Comparison of ENCODE assay signal across 15 cellular contexts in genomic region chr11:71946144-71946571, GRCh38. TPM values are rescaled to one million over a fixed set of nuclear protein-coding genes. Genes with fewer than 3 reads are reported as not detected.
DNase-seq lines count a peak whose midpoint lies in the region; ATAC-seq, FAIRE-seq and TF ChIP-seq lines count a peak whose summit lies in the region.
"Had no signal": no experiment of that assay in that cellular context is flagged by ENCODE, and none has a peak within 500 bp of the region (broad histone marks: within the 10 kb centered on the region; RNA-seq: fewer than 3 reads in every experiment).

No MANE protein-coding gene starts in this region.

- intact Hi-C loops in endothelial cell of umbilical vein (cut with micrococcal nuclease): no loop called here
- intact Hi-C loops in upper lobe of right lung (cut with DNase I): no loop called here

- peak; percentile 17 for DNase-seq in activated CD4-positive, alpha-beta T cell treated with anti-CD3 and anti-CD28 coated beads for 48 hours
- no peak for DNase-seq in activated CD4-positive, alpha-beta T cell treated with anti-CD3 and anti-CD28 coated beads, Interleukin-2, amount 10 ng/mL, durations not matched to agents 7 days and 5 days
- DNase-seq in RCC 7860 (ENCODE audit: low spot score) (peak; percentile 88), endothelial cell of umbilical vein (ENCODE audit: low read depth, low spot score) (peak; percentile 76), upper lobe of right lung (no peak)
- DNase-seq: hypothalamus, naive B cell, NCI-H2227 treated with DMSO at 0.1 percent for 48 hours, stomach had no signal

- no peak overlapping the region for H3K4me3 ChIP-seq in endothelial cell of umbilical vein (replicated peaks in 1 of 3; ENCODE audit: insufficient read depth in 1 of 3, low read depth in 1 of 3, low read length in 3 of 3)
- H3K4me3 ChIP-seq in skeletal muscle satellite cell (ENCODE audit: low read length): no peak overlapping the region
- no peak overlapping the region for H3K4me3 ChIP-seq in upper lobe of right lung
- H3K4me3 ChIP-seq: stomach had no signal

- H3K27ac Mint-ChIP-seq in activated CD4-positive, alpha-beta T cell treated with anti-CD3 and anti-CD28 coated beads, Interleukin-2, amount 10 ng/mL, durations not matched to agents 7 days and 5 days: no peak overlapping the region
- H3K27ac Mint-ChIP-seq: dendritic cell treated with granulocyte-macrophage colony-stimulating factor and Interleukin-4, amounts not matched to agents 40 ng/mL and 50 ng/mL, for 4 days; naive B cell had no signal

- H3K9ac ChIP-seq in endothelial cell of umbilical vein (replicated peaks; ENCODE audit: extremely low read depth, insufficient read depth, low read length): peak overlapping the region; percentile 64
- peak overlapping the region; percentile 63 for H3K9ac ChIP-seq in skeletal muscle satellite cell (ENCODE audit: low read depth, low read length)
- H3K9ac ChIP-seq: KMS-11 had no signal

- H3K4me3 Mint-ChIP-seq in activated CD4-positive, alpha-beta T cell treated with anti-CD3 and anti-CD28 coated beads, Interleukin-2, amount 10 ng/mL, durations not matched to agents 7 days and 5 days: no peak overlapping the region
- H3K4me3 Mint-ChIP-seq: dendritic cell treated with granulocyte-macrophage colony-stimulating factor and Interleukin-4, amounts not matched to agents 40 ng/mL and 50 ng/mL, for 4 days had no signal

- CTCF ChIA-PET in activated CD4-positive, alpha-beta T cell treated with anti-CD3 and anti-CD28 coated beads, Interleukin-2, amount 10 ng/mL, durations not matched to agents 7 days and 5 days (lab: Charles Lee): interaction anchor here (1.3 kb wide), 1 partner anchor 26 kb away, joined by 3 read pairs; no protein-coding TSS in a partner anchor
- CTCF ChIA-PET in endothelial cell of umbilical vein (lab: Charles Lee): interaction anchor here (1.2 to 3.7 kb wide), 4 partner anchors 13 to 31 kb away, joined by 3 to 14 read pairs (median 4); partner anchors contain the start of genes RNF121 and XNDC1N

- H3K36me3 ChIP-seq in endothelial cell of umbilical vein (ENCODE audit: control insufficient read depth in 2 of 2, extremely low read depth in 1 of 2, insufficient read depth in 2 of 2, low read length in 2 of 2) (no peaks in the 10 kb centered on the region), skeletal muscle satellite cell (ENCODE audit: insufficient read depth, low read length) (no peaks in the 10 kb centered on the region), upper lobe of right lung (no peaks in the 10 kb centered on the region)
- H3K36me3 ChIP-seq: stomach had no signal

- no TSS peak for BruUV-seq in endothelial cell of umbilical vein (replicated peaks; lab: Mats Ljungman, UMichigan)

- H3K79me2 ChIP-seq in endothelial cell of umbilical vein (ENCODE audit: control insufficient read depth, insufficient read depth, low read length): peaks cover 80% of the 10 kb centered on the region

- FAIRE-seq in RCC 7860 (lab: Jason Lieb, UNC) (peak; percentile 86), endothelial cell of umbilical vein (lab: Jason Lieb, UNC) (peak; percentile 88)
- FAIRE-seq: G401.6 had no signal

- H3K4me2 ChIP-seq in endothelial cell of umbilical vein (ENCODE audit: insufficient read depth, low read length): peak overlapping the region; percentile 28
- H3K4me2 ChIP-seq in skeletal muscle satellite cell (ENCODE audit: low read length): peak overlapping the region; percentile 8

- peaks cover 4% of the 10 kb centered on the region for H3K36me3 Mint-ChIP-seq in activated CD4-positive, alpha-beta T cell treated with anti-CD3 and anti-CD28 coated beads, Interleukin-2, amount 10 ng/mL, durations not matched to agents 7 days and 5 days (ENCODE audit: low read depth)

- H4K20me1 ChIP-seq in endothelial cell of umbilical vein (replicated peaks; ENCODE audit: control insufficient read depth, extremely low read depth, insufficient read depth, low read length): no peaks in the 10 kb centered on the region

- no peaks in the 10 kb centered on the region for H3K9me3 Mint-ChIP-seq in activated CD4-positive, alpha-beta T cell treated with anti-CD3 and anti-CD28 coated beads, Interleukin-2, amount 10 ng/mL, durations not matched to agents 7 days and 5 days
- H3K9me3 Mint-ChIP-seq: dendritic cell treated with granulocyte-macrophage colony-stimulating factor and Interleukin-4, amounts not matched to agents 40 ng/mL and 50 ng/mL, for 4 days; naive B cell had no signal

- H3K9me3 ChIP-seq in endothelial cell of umbilical vein (replicated peaks; ENCODE audit: control insufficient read depth, insufficient read depth, low read length) (no peaks in the 10 kb centered on the region), skeletal muscle satellite cell (replicated peaks; ENCODE audit: low read length) (no peaks in the 10 kb centered on the region), upper lobe of right lung (no peaks in the 10 kb centered on the region)
- H3K9me3 ChIP-seq: stomach had no signal

- peaks cover 6% of the 10 kb centered on the region for H3K4me1 Mint-ChIP-seq in activated CD4-positive, alpha-beta T cell treated with anti-CD3 and anti-CD28 coated beads, Interleukin-2, amount 10 ng/mL, durations not matched to agents 7 days and 5 days

- H3K4me1 ChIP-seq in endothelial cell of umbilical vein (ENCODE audit: control insufficient read depth, extremely low read depth, insufficient read depth, low read length): peaks cover 72% of the 10 kb centered on the region
- H3K4me1 ChIP-seq in skeletal muscle satellite cell (ENCODE audit: control insufficient read depth, insufficient read depth, low read length): peaks cover 48% of the 10 kb centered on the region
- peaks cover 9% of the 10 kb centered on the region for H3K4me1 ChIP-seq in upper lobe of right lung

- TF ChIP-seq POLR2A in endothelial cell of umbilical vein (IDR thresholded peaks at IDR 0.05; ENCODE audit: low read depth, low read length): peak; percentile 52

- H3K27me3 Mint-ChIP-seq in activated CD4-positive, alpha-beta T cell treated with anti-CD3 and anti-CD28 coated beads, Interleukin-2, amount 10 ng/mL, durations not matched to agents 7 days and 5 days: no peaks in the 10 kb centered on the region
- H3K27me3 Mint-ChIP-seq: dendritic cell treated with granulocyte-macrophage colony-stimulating factor and Interleukin-4, amounts not matched to agents 40 ng/mL and 50 ng/mL, for 4 days; naive B cell had no signal

- no peaks in the 10 kb centered on the region for H3K9me1 ChIP-seq in endothelial cell of umbilical vein (replicated peaks; ENCODE audit: control insufficient read depth, extremely low read depth, insufficient read depth, low read length)

- ATAC-seq in HG03520 (IDR thresholded peaks at IDR 0.05; ENCODE audit: unreplicated experiment) (no peak), HG03039 (IDR thresholded peaks at IDR 0.05; ENCODE audit: unreplicated experiment) (no peak), upper lobe of right lung (no peak)

- no peaks in the 10 kb centered on the region for H3K27me3 ChIP-seq in endothelial cell of umbilical vein (ENCODE audit: control insufficient read depth in 2 of 2, insufficient read depth in 2 of 2, low read length in 2 of 2)
- H3K27me3 ChIP-seq in skeletal muscle satellite cell (ENCODE audit: control insufficient read depth, insufficient read depth, low read length): no peaks in the 10 kb centered on the region
- H3K27me3 ChIP-seq in upper lobe of right lung: no peaks in the 10 kb centered on the region
- H3K27me3 ChIP-seq: stomach had no signal

- dilution Hi-C loops in endothelial cell of umbilical vein (cut with MboI; ENCODE audit: extremely low pct_ligation_motif_present, low sequenced_read_pairs): no loop called here

- TF ChIP-seq CTCF in endothelial cell of umbilical vein (IDR thresholded peaks at IDR 0.05; ENCODE audit: extremely low read depth in 1 of 2, insufficient read depth in 1 of 2, low read depth in 1 of 2, low read length in 2 of 2): no peak
- no peak for TF ChIP-seq CTCF in upper lobe of right lung (IDR thresholded peaks at IDR 0.05)

- peak overlapping the region; percentile 89 for H3K27ac ChIP-seq in endothelial cell of umbilical vein (ENCODE audit: insufficient read depth, low read depth, low read length)
- H3K27ac ChIP-seq in upper lobe of right lung: no peak overlapping the region
- H3K27ac ChIP-seq: KMS-11, stomach had no signal

- no peak overlapping the region for H2AFZ ChIP-seq in endothelial cell of umbilical vein (ENCODE audit: low read depth, low read length)

- POLR2A ChIA-PET in activated CD4-positive, alpha-beta T cell treated with anti-CD3 and anti-CD28 coated beads, Interleukin-2, amount 10 ng/mL, durations not matched to agents 7 days and 5 days (lab: Charles Lee): no interaction called here
- POLR2A ChIA-PET in endothelial cell of umbilical vein (lab: Charles Lee): no interaction called here

RNA-seq across cellular contexts. Expression of gene RNF121, which starts 17.3 kb away (rescaled TPM):
- 10 to 100 TPM; 23.8 to 26.4 TPM for total RNA-seq in activated CD4-positive, alpha-beta T cell treated with anti-CD3 and anti-CD28 coated beads, Interleukin-2, amount 10 ng/mL, durations not matched to agents 7 days and 5 days
- total RNA-seq in endothelial cell of umbilical vein: 61.4 and 61.7 TPM in 2 replicates
- polyA plus RNA-seq in endothelial cell of umbilical vein: 86.6 and 99.9 TPM in 2 replicates
- polyA plus RNA-seq in endothelial cell of umbilical vein (2011; cell fraction: cytosol; rRNA removed): 74.3 and 92.8 TPM in 2 replicates
- polyA plus RNA-seq in endothelial cell of umbilical vein (2011; cell fraction: nucleus; rRNA removed): 173 and 190 TPM in 2 replicates
- 136 and 160 TPM in 2 replicates for polyA plus RNA-seq in endothelial cell of umbilical vein (2012)
- polyA minus RNA-seq in endothelial cell of umbilical vein: 202 and 205 TPM in 2 replicates
- polyA minus RNA-seq in endothelial cell of umbilical vein (2011; cell fraction: cytosol; rRNA and poly(A)+ RNA removed): 20.1 TPM
- 87.9 and 123 TPM in 2 replicates for polyA minus RNA-seq in endothelial cell of umbilical vein (2011; cell fraction: nucleus; rRNA and poly(A)+ RNA removed)
- total RNA-seq in skeletal muscle satellite cell (2012; rRNA removed): 10.9 and 16.6 TPM in 2 replicates
- total RNA-seq in upper lobe of right lung: 26.8 TPM

RNA-seq across cellular contexts. Expression of gene XNDC1N, which starts 17.8 kb away (rescaled TPM):
- total RNA-seq in activated CD4-positive, alpha-beta T cell treated with anti-CD3 and anti-CD28 coated beads, Interleukin-2, amount 10 ng/mL, durations not matched to agents 7 days and 5 days: 10 to 100 TPM; 15.5 to 18.7 TPM
- total RNA-seq in endothelial cell of umbilical vein: 8.9 and 9.0 TPM in 2 replicates
- 3.0 and 3.5 TPM in 2 replicates for polyA plus RNA-seq in endothelial cell of umbilical vein
- polyA plus RNA-seq in endothelial cell of umbilical vein (2011; cell fraction: cytosol; rRNA removed): 3.7 and 4.2 TPM in 2 replicates
- 9.4 and 13.4 TPM in 2 replicates for polyA plus RNA-seq in endothelial cell of umbilical vein (2011; cell fraction: nucleus; rRNA removed)
- 3.5 and 4.3 TPM in 2 replicates for polyA plus RNA-seq in endothelial cell of umbilical vein (2012)
- 9.9 and 11.6 TPM in 2 replicates for polyA minus RNA-seq in endothelial cell of umbilical vein
- 12.6 TPM for polyA minus RNA-seq in endothelial cell of umbilical vein (2011; cell fraction: cytosol; rRNA and poly(A)+ RNA removed)
- 22.2 and 23.2 TPM in 2 replicates for polyA minus RNA-seq in endothelial cell of umbilical vein (2011; cell fraction: nucleus; rRNA and poly(A)+ RNA removed)
- total RNA-seq in skeletal muscle satellite cell (2012; rRNA removed): 3.5 and 5.6 TPM in 2 replicates
- total RNA-seq in upper lobe of right lung: 7.0 TPM

RNA-seq across cellular contexts. Expression of gene IL18BP, which starts 52.6 kb away (rescaled TPM):
- total RNA-seq in activated CD4-positive, alpha-beta T cell treated with anti-CD3 and anti-CD28 coated beads, Interleukin-2, amount 10 ng/mL, durations not matched to agents 7 days and 5 days: 10 to 100 TPM; 15.3 to 16.5 TPM
- total RNA-seq in endothelial cell of umbilical vein (12.9 and 13.0 TPM in 2 replicates), upper lobe of right lung (21.5 TPM)
- 20.1 and 25.1 TPM in 2 replicates for polyA plus RNA-seq in endothelial cell of umbilical vein
- 5.1 TPM in 2 replicates for polyA plus RNA-seq in endothelial cell of umbilical vein (2011; cell fraction: cytosol; rRNA removed)
- 72.6 and 88.6 TPM in 2 replicates for polyA plus RNA-seq in endothelial cell of umbilical vein (2011; cell fraction: nucleus; rRNA removed)
- polyA plus RNA-seq in endothelial cell of umbilical vein (2012): 13.8 and 16.7 TPM in 2 replicates
- polyA minus RNA-seq in endothelial cell of umbilical vein: 22.5 and 24.7 TPM in 2 replicates
- 3.0 TPM for polyA minus RNA-seq in endothelial cell of umbilical vein (2011; cell fraction: cytosol; rRNA and poly(A)+ RNA removed)
- 31.6 and 40.1 TPM in 2 replicates for polyA minus RNA-seq in endothelial cell of umbilical vein (2011; cell fraction: nucleus; rRNA and poly(A)+ RNA removed)
- 1.7 and 3.0 TPM in 2 replicates for total RNA-seq in skeletal muscle satellite cell (2012; rRNA removed)

Comparison
In these comparisons a context has a peak if more than half of its experiments do, and no peak if none do; other contexts are left out.
1. DNase-seq: peak in activated CD4-positive, alpha-beta T cell treated with anti-CD3 and anti-CD28 coated beads for 48 hours (single experiment), RCC 7860 (single experiment) and endothelial cell of umbilical vein (single experiment); none in activated CD4-positive, alpha-beta T cell treated with anti-CD3 and anti-CD28 coated beads, Interleukin-2, amount 10 ng/mL, durations not matched to agents 7 days and 5 days (single experiment) and upper lobe of right lung (single experiment).